In genomic region chr1:67434491-67434890, GRCh38 we compare ENCODE assay signal across 29 cellular contexts. TPM values are rescaled to one million over a fixed set of nuclear protein-coding genes. Genes with fewer than 3 reads are reported as not detected.
DNase-seq lines count a peak whose midpoint lies in the region; ATAC-seq, FAIRE-seq and TF ChIP-seq lines count a peak whose summit lies in the region.
"Had no signal": no experiment of that assay in that cellular context is flagged by ENCODE, and none has a peak within 500 bp of the region (broad histone marks: within the 10 kb centered on the region; RNA-seq: fewer than 3 reads in every experiment).

No MANE protein-coding gene starts in this region.

- no peak overlapping the region for H2AFZ ChIP-seq in SK-N-SH (ENCODE audit: low read depth)

- peaks cover 0 to 16% of the 10 kb centered on the region in 2 experiments; a peak in 2 of 4 replicates for H3K4me1 ChIP-seq in SK-N-SH (ENCODE audit: control insufficient read depth in 1 of 2, insufficient read depth in 2 of 2, low read depth in 1 of 2, low read length in 1 of 2)
- H3K4me1 ChIP-seq: BE2C, breast epithelium had no signal

- CTCF ChIA-PET in SK-N-SH (lab: Yijun Ruan, JAX), result no interaction called here
- CTCF ChIA-PET in activated CD4-positive, alpha-beta memory T cell treated with anti-CD3 and anti-CD28 coated beads for 36 hours (lab: Charles Lee), result no interaction called here

- peak overlapping the region in 1 of 2 experiments; percentile 56; a peak in 2 of 4 replicates for H3K27ac ChIP-seq in SK-N-SH (ENCODE audit: low read depth in 2 of 2, low read length in 1 of 2)
- H3K27ac ChIP-seq: breast epithelium, left lung had no signal

- ATAC-seq in activated T-cell treated with anti-CD3 and anti-CD28 coated beads, Interleukin-2, amount 50 U/mL, for 72 hours (replicated peaks in 1 of 2), result no peak
- no peak for ATAC-seq in stimulated activated naive B cell treated with anti-CD40 and anti-IgM and Interleukin-4, amounts not matched to agents 10 μg/mL and 1 μg/mL and 100 μg/mL, for 72 hours (replicated peaks)
- no peak for ATAC-seq in HG03571 (IDR thresholded peaks at IDR 0.05; ENCODE audit: unreplicated experiment)
- ATAC-seq: gastroesophageal sphincter, HCT116, left lung, WTC11 had no signal

- WGBS in SK-N-SH (ENCODE audit: low lambda C conversion rate), result 50% methylated on average over 2 of the region's 2 CpGs

- H3K79me2 ChIP-seq in SK-N-SH (ENCODE audit: insufficient read depth), result peaks cover 7% of the 10 kb centered on the region

- no peaks in the 10 kb centered on the region for H3K36me3 ChIP-seq in SK-N-SH (replicated peaks in 1 of 2; ENCODE audit: control insufficient read depth in 1 of 2, insufficient read depth in 2 of 2, low read length in 1 of 2)
- H3K36me3 ChIP-seq: breast epithelium, gastroesophageal sphincter, left lung, transverse colon had no signal

- H3K4me3 Mint-ChIP-seq in activated T-cell treated with anti-CD3 and anti-CD28 coated beads, Interleukin-2, amount 50 U/mL, for 72 hours, result peak overlapping the region; percentile 13 to 40
- H3K4me3 Mint-ChIP-seq in stimulated activated naive B cell treated with anti-CD40 and anti-IgM and Interleukin-4, amounts not matched to agents 10 μg/mL and 1 μg/mL and 100 μg/mL, for 72 hours, result no peak overlapping the region
- no peak overlapping the region for H3K4me3 Mint-ChIP-seq in activated CD4-positive, alpha-beta memory T cell treated with anti-CD3 and anti-CD28 coated beads for 36 hours
- H3K4me3 Mint-ChIP-seq: activated naive CD4-positive, alpha-beta T cell treated with anti-CD3 and anti-CD28 coated beads for 36 hours; activated T-helper 1 cell treated with anti-CD3 and anti-CD28 coated beads, Interleukin-12 subunit alpha, Interleukin-12 subunit beta, Interleukin-2, Interleukin-4 antibody, amounts not matched to agents 30 ng/mL and 10 ng/mL and 1 ng/mL, durations not matched to agents 14 hours and 24 hours and 36 hours; immature natural killer cell; WTC11 had no signal

- no peak overlapping the region for H3K4me2 ChIP-seq in SK-N-SH

- POLR2A ChIA-PET in SK-N-SH (lab: Yijun Ruan, JAX), result no interaction called here
- POLR2A ChIA-PET in activated CD4-positive, alpha-beta memory T cell treated with anti-CD3 and anti-CD28 coated beads for 36 hours (lab: Charles Lee), result interaction anchor here (0.6 kb wide), 1 partner anchor 78 kb away, joined by 5 read pairs; no protein-coding TSS in a partner anchor

- H3K4me3 ChIP-seq in SK-N-SH (ENCODE audit: low read depth in 2 of 2, low read length in 1 of 2), result no peak overlapping the region
- H3K4me3 ChIP-seq: breast epithelium, gastroesophageal sphincter, left lung, transverse colon had no signal

- TF ChIP-seq CTCF in SK-N-SH (IDR thresholded peaks at IDR 0.05), result no peak

- no peaks in the 10 kb centered on the region for H3K9me3 ChIP-seq in SK-N-SH
- H3K9me3 ChIP-seq: BE2C, breast epithelium, Caco-2, gastroesophageal sphincter, left lung, transverse colon had no signal

- H3K9me2 ChIP-seq in SK-N-SH, result no peaks in the 10 kb centered on the region

- intact Hi-C loops in activated CD4-positive, alpha-beta memory T cell treated with anti-CD3 and anti-CD28 coated beads for 36 hours (cut with micrococcal nuclease), result loop anchor here (5.0 to 10.0 kb wide), 2 partner anchors 53 to 450 kb away; no protein-coding TSS in a partner anchor

- DNase-seq in activated T-cell treated with anti-CD3 and anti-CD28 coated beads, Interleukin-2, amount 50 U/mL, for 72 hours, result no peak
- DNase-seq in activated T-cell treated with anti-CD3 and anti-CD28 coated beads, Interleukin-2, amount 50 U/mL, for 48 hours, result no peak
- DNase-seq in SK-N-SH (no peak), fibroblast of peridontal ligament (ENCODE audit: extremely low read depth) (peak; percentile 90), GM12891 (ENCODE audit: insufficient read length, low spot score) (no peak)
- DNase-seq in stimulated activated naive B cell treated with anti-CD40 and anti-IgM and Interleukin-4, amounts not matched to agents 10 μg/mL and 1 μg/mL and 100 μg/mL, for 72 hours, result no peak
- DNase-seq in activated CD4-positive, alpha-beta memory T cell treated with anti-CD3 and anti-CD28 coated beads for 36 hours, result no peak
- DNase-seq: activated naive CD4-positive, alpha-beta T cell treated with anti-CD3 and anti-CD28 coated beads for 36 hours; amygdala; BE2C; Caco-2; effector CD8-positive, alpha-beta T cell; hypothalamus; immature natural killer cell; left lung; NCI-H1048; NCI-H187; NCI-H2171 treated with DMSO at 0.1 percent for 48 hours; NCI-H524 treated with DMSO at 0.1 percent for 48 hours; nucleus accumbens; transverse colon had no signal

- FAIRE-seq in GM12891 (lab: Jason Lieb, UNC), result no peak
- FAIRE-seq: A204.1, RCC 7860 had no signal

- no peaks in the 10 kb centered on the region for H3K27me3 Mint-ChIP-seq in activated T-cell treated with anti-CD3 and anti-CD28 coated beads, Interleukin-2, amount 50 U/mL, for 72 hours (ENCODE audit: low read depth)
- no peaks in the 10 kb centered on the region for H3K27me3 Mint-ChIP-seq in stimulated activated naive B cell treated with anti-CD40 and anti-IgM and Interleukin-4, amounts not matched to agents 10 μg/mL and 1 μg/mL and 100 μg/mL, for 72 hours
- no peaks in the 10 kb centered on the region for H3K27me3 Mint-ChIP-seq in activated CD4-positive, alpha-beta memory T cell treated with anti-CD3 and anti-CD28 coated beads for 36 hours

- no peak for TF ChIP-seq EP300 in SK-N-SH (IDR thresholded peaks at IDR 0.05; ENCODE audit: borderline replicate concordance in 1 of 2, low read depth in 1 of 2, low read length in 1 of 2)

- H3K27me3 ChIP-seq in SK-N-SH (ENCODE audit: insufficient read depth), result no peaks in the 10 kb centered on the region
- H3K27me3 ChIP-seq: BE2C, breast epithelium, gastroesophageal sphincter, left lung, transverse colon had no signal

- H3K27ac Mint-ChIP-seq in activated T-cell treated with anti-CD3 and anti-CD28 coated beads, Interleukin-2, amount 50 U/mL, for 72 hours, result no peak overlapping the region
- peak overlapping the region; percentile 87 for H3K27ac Mint-ChIP-seq in stimulated activated naive B cell treated with anti-CD40 and anti-IgM and Interleukin-4, amounts not matched to agents 10 μg/mL and 1 μg/mL and 100 μg/mL, for 72 hours
- H3K27ac Mint-ChIP-seq in activated CD4-positive, alpha-beta memory T cell treated with anti-CD3 and anti-CD28 coated beads for 36 hours, result no peak overlapping the region
- H3K27ac Mint-ChIP-seq: activated T-helper 1 cell treated with anti-CD3 and anti-CD28 coated beads, Interleukin-12 subunit alpha, Interleukin-12 subunit beta, Interleukin-2, Interleukin-4 antibody, amounts not matched to agents 30 ng/mL and 10 ng/mL and 1 ng/mL, durations not matched to agents 14 hours and 24 hours and 36 hours; WTC11 had no signal

- H3K9ac ChIP-seq in SK-N-SH, result no peak overlapping the region

- peaks cover 3% of the 10 kb centered on the region for H4K20me1 ChIP-seq in SK-N-SH (ENCODE audit: insufficient read depth)

- no peaks in the 10 kb centered on the region for H3K9me3 Mint-ChIP-seq in activated T-cell treated with anti-CD3 and anti-CD28 coated beads, Interleukin-2, amount 50 U/mL, for 72 hours
- no peaks in the 10 kb centered on the region for H3K9me3 Mint-ChIP-seq in stimulated activated naive B cell treated with anti-CD40 and anti-IgM and Interleukin-4, amounts not matched to agents 10 μg/mL and 1 μg/mL and 100 μg/mL, for 72 hours
- no peaks in the 10 kb centered on the region for H3K9me3 Mint-ChIP-seq in activated CD4-positive, alpha-beta memory T cell treated with anti-CD3 and anti-CD28 coated beads for 36 hours
- H3K9me3 Mint-ChIP-seq: activated naive CD4-positive, alpha-beta T cell treated with anti-CD3 and anti-CD28 coated beads for 36 hours; activated T-helper 1 cell treated with anti-CD3 and anti-CD28 coated beads, Interleukin-12 subunit alpha, Interleukin-12 subunit beta, Interleukin-2, Interleukin-4 antibody, amounts not matched to agents 30 ng/mL and 10 ng/mL and 1 ng/mL, durations not matched to agents 14 hours and 24 hours and 36 hours; WTC11 had no signal

- no peak for TF ChIP-seq RAD21 in SK-N-SH (IDR thresholded peaks at IDR 0.05; ENCODE audit: low read length)

- H3K4me1 Mint-ChIP-seq in activated T-cell treated with anti-CD3 and anti-CD28 coated beads, Interleukin-2, amount 50 U/mL, for 72 hours (ENCODE audit: low read depth), result peaks cover 41% of the 10 kb centered on the region
- peaks cover 25 to 36% of the 10 kb centered on the region in 2 donors for H3K4me1 Mint-ChIP-seq in stimulated activated naive B cell treated with anti-CD40 and anti-IgM and Interleukin-4, amounts not matched to agents 10 μg/mL and 1 μg/mL and 100 μg/mL, for 72 hours
- H3K4me1 Mint-ChIP-seq in activated CD4-positive, alpha-beta memory T cell treated with anti-CD3 and anti-CD28 coated beads for 36 hours (ENCODE audit: low read depth), result peaks cover 30% of the 10 kb centered on the region

- H3K36me3 Mint-ChIP-seq in activated T-cell treated with anti-CD3 and anti-CD28 coated beads, Interleukin-2, amount 50 U/mL, for 72 hours (ENCODE audit: insufficient read depth in 2 of 2), result peaks cover 5 to 6% of the 10 kb centered on the region in 2 donors
- peaks cover 8% of the 10 kb centered on the region in 2 donors for H3K36me3 Mint-ChIP-seq in stimulated activated naive B cell treated with anti-CD40 and anti-IgM and Interleukin-4, amounts not matched to agents 10 μg/mL and 1 μg/mL and 100 μg/mL, for 72 hours
- peaks cover 9% of the 10 kb centered on the region for H3K36me3 Mint-ChIP-seq in activated CD4-positive, alpha-beta memory T cell treated with anti-CD3 and anti-CD28 coated beads for 36 hours

- TF ChIP-seq POLR2A in GM12891 (IDR thresholded peaks at IDR 0.05; ENCODE audit: low read depth, low read length), result no peak

- peaks cover 10% of the 10 kb centered on the region for H3F3A ChIP-seq in SK-N-SH (replicated peaks; ENCODE audit: insufficient read depth)

TF ChIP-seq in SK-N-SH, 30 proteins besides CTCF, POLR2A, EP300 and RAD21:
- TF ChIP-seq MXI1 (IDR thresholded peaks at IDR 0.05; ENCODE audit: low read depth, low read length) (no peak), FOSL2 (IDR thresholded peaks at IDR 0.05; ENCODE audit: borderline replicate concordance, low read depth) (no peak), TCF12 (IDR thresholded peaks at IDR 0.05) (peak; percentile 60)

TF ChIP-seq in GM12891, 5 proteins besides CTCF, POLR2A, EP300 and RAD21:
- TF ChIP-seq PAX5 (IDR thresholded peaks at IDR 0.05; ENCODE audit: insufficient read depth, low read length, severe bottlenecking), result no peak
- TF ChIP-seq POLR2AphosphoS5 (IDR thresholded peaks at IDR 0.05; ENCODE audit: low read depth, low read length), result no peak
- no peak for TF ChIP-seq SPI1 (IDR thresholded peaks at IDR 0.05; ENCODE audit: low read depth, low read length)
- no peak for TF ChIP-seq TAF1 (IDR thresholded peaks at IDR 0.05; ENCODE audit: low read depth, low read length)
- TF ChIP-seq POU2F2 (IDR thresholded peaks at IDR 0.05; ENCODE audit: low read depth, low read length), result no peak

RNA-seq across cellular contexts. Expression of gene SERBP1, which starts 4.3 kb away (rescaled TPM):
- total RNA-seq in activated T-cell treated with anti-CD3 and anti-CD28 coated beads, Interleukin-2, amount 50 U/mL, for 72 hours, result 100 to 1,000 TPM; 288 to 386 TPM
- polyA plus RNA-seq in SK-N-SH (2012; rRNA removed), result 177 and 194 TPM in 2 replicates
- 231 and 292 TPM in 2 replicates for polyA plus RNA-seq in SK-N-SH (2012; cell fraction: cytosol; rRNA removed)
- 57.3 and 82.9 TPM in 2 replicates for polyA plus RNA-seq in SK-N-SH (2012; cell fraction: nucleus; rRNA removed)
- 100 to 1,000 TPM; 388 to 398 TPM for total RNA-seq in activated CD4-positive, alpha-beta memory T cell treated with anti-CD3 and anti-CD28 coated beads for 36 hours
- polyA plus RNA-seq in GM12891 (2012; ENCODE audit: low read depth, missing spikeins), result 331 TPM

Comparison
In these comparisons a context has a peak if more than half of its experiments do, and no peak if none do; other contexts are left out.
1. H3K4me3 Mint-ChIP-seq: peak in activated T-cell treated with anti-CD3 and anti-CD28 coated beads, Interleukin-2, amount 50 U/mL, for 72 hours (2 of 2); none in stimulated activated naive B cell treated with anti-CD40 and anti-IgM and Interleukin-4, amounts not matched to agents 10 μg/mL and 1 μg/mL and 100 μg/mL, for 72 hours (0 of 2) and activated CD4-positive, alpha-beta memory T cell treated with anti-CD3 and anti-CD28 coated beads for 36 hours (single experiment).